Comparison of ENCODE assay signal across 8 cellular contexts in genomic region chr11:16001899-16002426, GRCh38.
DNase-seq lines count a peak whose midpoint lies in the region; ATAC-seq, FAIRE-seq and TF ChIP-seq lines count a peak whose summit lies in the region.

No MANE protein-coding gene starts in this region.

- 69% methylated on average over 4 of the region's 4 CpGs for WGBS in K562 (ENCODE audit: insufficient coverage, low coverage, missing lambda C conversion rate)

- H3K27ac ChIP-seq in K562 (ENCODE audit: extremely low read depth, low read depth, low read length) = no peak overlapping the region
- no peak overlapping the region for H3K27ac ChIP-seq in substantia nigra (ENCODE audit: low read depth, low read length, poor library complexity, severe bottlenecking)
- no peak overlapping the region for H3K27ac ChIP-seq in ascending aorta

- H3K79me2 ChIP-seq in K562 (ENCODE audit: control insufficient read depth, insufficient read depth, low read length) = no peaks in the 10 kb centered on the region

- peak overlapping the region; percentile 35 for H2AFZ ChIP-seq in K562 (ENCODE audit: low read depth, low read length)

- no peaks in the 10 kb centered on the region for H3K27me3 ChIP-seq in K562 (ENCODE audit: control insufficient read depth in 2 of 2, insufficient read depth in 2 of 2, low read length in 2 of 2)
- no peaks in the 10 kb centered on the region for H3K27me3 ChIP-seq in H7 (ENCODE audit: control insufficient read depth, insufficient read depth, low read length)
- H3K27me3 ChIP-seq in ascending aorta = no peaks in the 10 kb centered on the region

- TF ChIP-seq CTCF in K562 (IDR thresholded peaks at IDR 0.05 in 2 of 3, conservative IDR thresholded peaks at IDR 0.05 in 1 of 3; ENCODE audit: insufficient read depth in 2 of 3, low read depth in 1 of 3, low read length in 3 of 3) (no peak), ascending aorta (IDR thresholded peaks at IDR 0.05) (no peak)

- ATAC-seq in GM19463 (IDR thresholded peaks at IDR 0.05; ENCODE audit: unreplicated experiment) = peak; percentile 63
- peak; percentile 33; the same call in 1 of the 3 replicates for ATAC-seq in K562
- no peak for ATAC-seq in GM21619 (IDR thresholded peaks at IDR 0.05; ENCODE audit: unreplicated experiment)

- H3K4me1 ChIP-seq in K562 (replicated peaks in 1 of 2; ENCODE audit: control insufficient read depth in 2 of 2, insufficient read depth in 2 of 2, low read length in 2 of 2) (peaks cover 0 to 12% of the 10 kb centered on the region in 2 experiments; a peak in 3 of 5 replicates), ascending aorta (no peaks in the 10 kb centered on the region)

- H3K9ac ChIP-seq in K562 (ENCODE audit: insufficient read depth in 1 of 2, low read depth in 2 of 2, low read length in 2 of 2) = no peak overlapping the region

- DNase-seq in NCI-H2081 treated with DMSO at 0.1 percent for 48 hours (lab: John Stamatoyannopoulos, UW) (peak; percentile 12), K562 (ENCODE audit: extremely low read depth in 1 of 4, low spot score in 3 of 4) (no peak), myocyte (ENCODE audit: low read depth) (peak; percentile 16), H7 (no peak), substantia nigra (lab: John Stamatoyannopoulos, UW) (no peak), ascending aorta (ENCODE audit: low spot score in 2 of 2) (no peak)

- no peak overlapping the region for H3K4me3 ChIP-seq in K562
- H3K4me3 ChIP-seq in H7 (ENCODE audit: insufficient read depth, low read depth, low read length) = no peak overlapping the region
- no peak overlapping the region for H3K4me3 ChIP-seq in ascending aorta

- TF ChIP-seq EP300 in K562 (IDR thresholded peaks at IDR 0.05; ENCODE audit: low read length) = no peak

- no peak for TF ChIP-seq RAD21 in K562 (CRISPR knock-in tag; conservative IDR thresholded peaks at IDR 0.05 in 1 of 2, IDR thresholded peaks at IDR 0.05 in 1 of 2)

- H4K20me1 ChIP-seq in K562 (replicated peaks; ENCODE audit: control insufficient read depth, insufficient read depth, low read length) = no peaks in the 10 kb centered on the region

- CTCF ChIA-PET in K562 (lab: Yijun Ruan, JAX; ENCODE audit: low intra/inter-chr PET ratio) = no interaction called here

- no peak overlapping the region for H3K4me2 ChIP-seq in K562 (ENCODE audit: insufficient read depth, low read length)

- H3K9me3 ChIP-seq in K562 (replicated peaks; ENCODE audit: control insufficient read depth, insufficient read depth, low read depth, low read length) (no peaks in the 10 kb centered on the region), ascending aorta (no peaks in the 10 kb centered on the region)

- in situ Hi-C loops in K562 (cut with MboI) = no loop called here

- no peak for FAIRE-seq in K562 (lab: Jason Lieb, UNC)

- intact Hi-C loops in K562 (cut with micrococcal nuclease) = no loop called here
- intact Hi-C loops in ascending aorta (cut with DNase I) = no loop called here

- H3K36me3 ChIP-seq in K562 (ENCODE audit: control insufficient read depth, insufficient read depth, low read length) = no peaks in the 10 kb centered on the region
- no peaks in the 10 kb centered on the region for H3K36me3 ChIP-seq in H7 (replicated peaks; ENCODE audit: control insufficient read depth, insufficient read depth, low read length)
- no peaks in the 10 kb centered on the region for H3K36me3 ChIP-seq in ascending aorta

- TF ChIP-seq POLR2A in K562 (conservative IDR thresholded peaks at IDR 0.05) = no peak

- BruUV-seq in K562 (replicated peaks; lab: Mats Ljungman, UMichigan) = no TSS peak

- H3K9me1 ChIP-seq in K562 (ENCODE audit: control insufficient read depth, insufficient read depth, low read length) = no peaks in the 10 kb centered on the region

- POLR2A ChIA-PET in K562 (lab: Yijun Ruan, JAX) = interaction anchor here (1.1 kb wide), 1 partner anchor 10 kb away, joined by 3 read pairs; no protein-coding TSS in a partner anchor

TF ChIP-seq in K562, 482 proteins besides CTCF, POLR2A, EP300 and RAD21 (continues in another document):
- TF ChIP-seq, protein P1, sequence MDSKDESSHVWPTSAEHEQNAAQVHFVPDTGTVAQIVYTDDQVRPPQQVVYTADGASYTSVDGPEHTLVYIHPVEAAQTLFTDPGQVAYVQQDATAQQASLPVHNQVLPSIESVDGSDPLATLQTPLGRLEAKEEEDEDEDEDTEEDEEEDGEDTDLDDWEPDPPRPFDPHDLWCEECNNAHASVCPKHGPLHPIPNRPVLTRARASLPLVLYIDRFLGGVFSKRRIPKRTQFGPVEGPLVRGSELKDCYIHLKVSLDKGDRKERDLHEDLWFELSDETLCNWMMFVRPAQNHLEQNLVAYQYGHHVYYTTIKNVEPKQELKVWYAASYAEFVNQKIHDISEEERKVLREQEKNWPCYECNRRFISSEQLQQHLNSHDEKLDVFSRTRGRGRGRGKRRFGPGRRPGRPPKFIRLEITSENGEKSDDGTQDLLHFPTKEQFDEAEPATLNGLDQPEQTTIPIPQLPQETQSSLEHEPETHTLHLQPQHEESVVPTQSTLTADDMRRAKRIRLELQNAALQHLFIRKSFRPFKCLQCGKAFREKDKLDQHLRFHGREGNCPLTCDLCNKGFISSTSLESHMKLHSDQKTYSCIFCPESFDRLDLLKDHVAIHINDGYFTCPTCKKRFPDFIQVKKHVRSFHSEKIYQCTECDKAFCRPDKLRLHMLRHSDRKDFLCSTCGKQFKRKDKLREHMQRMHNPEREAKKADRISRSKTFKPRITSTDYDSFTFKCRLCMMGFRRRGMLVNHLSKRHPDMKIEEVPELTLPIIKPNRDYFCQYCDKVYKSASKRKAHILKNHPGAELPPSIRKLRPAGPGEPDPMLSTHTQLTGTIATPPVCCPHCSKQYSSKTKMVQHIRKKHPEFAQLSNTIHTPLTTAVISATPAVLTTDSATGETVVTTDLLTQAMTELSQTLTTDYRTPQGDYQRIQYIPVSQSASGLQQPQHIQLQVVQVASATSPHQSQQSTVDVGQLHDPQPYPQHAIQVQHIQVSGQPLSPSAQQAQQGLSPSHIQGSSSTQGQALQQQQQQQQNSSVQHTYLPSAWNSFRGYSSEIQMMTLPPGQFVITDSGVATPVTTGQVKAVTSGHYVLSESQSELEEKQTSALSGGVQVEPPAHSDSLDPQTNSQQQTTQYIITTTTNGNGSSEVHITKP (IDR thresholded peaks at IDR 0.05; ENCODE audit: partially characterized antibody) = no peak
- TF ChIP-seq, protein P2, sequence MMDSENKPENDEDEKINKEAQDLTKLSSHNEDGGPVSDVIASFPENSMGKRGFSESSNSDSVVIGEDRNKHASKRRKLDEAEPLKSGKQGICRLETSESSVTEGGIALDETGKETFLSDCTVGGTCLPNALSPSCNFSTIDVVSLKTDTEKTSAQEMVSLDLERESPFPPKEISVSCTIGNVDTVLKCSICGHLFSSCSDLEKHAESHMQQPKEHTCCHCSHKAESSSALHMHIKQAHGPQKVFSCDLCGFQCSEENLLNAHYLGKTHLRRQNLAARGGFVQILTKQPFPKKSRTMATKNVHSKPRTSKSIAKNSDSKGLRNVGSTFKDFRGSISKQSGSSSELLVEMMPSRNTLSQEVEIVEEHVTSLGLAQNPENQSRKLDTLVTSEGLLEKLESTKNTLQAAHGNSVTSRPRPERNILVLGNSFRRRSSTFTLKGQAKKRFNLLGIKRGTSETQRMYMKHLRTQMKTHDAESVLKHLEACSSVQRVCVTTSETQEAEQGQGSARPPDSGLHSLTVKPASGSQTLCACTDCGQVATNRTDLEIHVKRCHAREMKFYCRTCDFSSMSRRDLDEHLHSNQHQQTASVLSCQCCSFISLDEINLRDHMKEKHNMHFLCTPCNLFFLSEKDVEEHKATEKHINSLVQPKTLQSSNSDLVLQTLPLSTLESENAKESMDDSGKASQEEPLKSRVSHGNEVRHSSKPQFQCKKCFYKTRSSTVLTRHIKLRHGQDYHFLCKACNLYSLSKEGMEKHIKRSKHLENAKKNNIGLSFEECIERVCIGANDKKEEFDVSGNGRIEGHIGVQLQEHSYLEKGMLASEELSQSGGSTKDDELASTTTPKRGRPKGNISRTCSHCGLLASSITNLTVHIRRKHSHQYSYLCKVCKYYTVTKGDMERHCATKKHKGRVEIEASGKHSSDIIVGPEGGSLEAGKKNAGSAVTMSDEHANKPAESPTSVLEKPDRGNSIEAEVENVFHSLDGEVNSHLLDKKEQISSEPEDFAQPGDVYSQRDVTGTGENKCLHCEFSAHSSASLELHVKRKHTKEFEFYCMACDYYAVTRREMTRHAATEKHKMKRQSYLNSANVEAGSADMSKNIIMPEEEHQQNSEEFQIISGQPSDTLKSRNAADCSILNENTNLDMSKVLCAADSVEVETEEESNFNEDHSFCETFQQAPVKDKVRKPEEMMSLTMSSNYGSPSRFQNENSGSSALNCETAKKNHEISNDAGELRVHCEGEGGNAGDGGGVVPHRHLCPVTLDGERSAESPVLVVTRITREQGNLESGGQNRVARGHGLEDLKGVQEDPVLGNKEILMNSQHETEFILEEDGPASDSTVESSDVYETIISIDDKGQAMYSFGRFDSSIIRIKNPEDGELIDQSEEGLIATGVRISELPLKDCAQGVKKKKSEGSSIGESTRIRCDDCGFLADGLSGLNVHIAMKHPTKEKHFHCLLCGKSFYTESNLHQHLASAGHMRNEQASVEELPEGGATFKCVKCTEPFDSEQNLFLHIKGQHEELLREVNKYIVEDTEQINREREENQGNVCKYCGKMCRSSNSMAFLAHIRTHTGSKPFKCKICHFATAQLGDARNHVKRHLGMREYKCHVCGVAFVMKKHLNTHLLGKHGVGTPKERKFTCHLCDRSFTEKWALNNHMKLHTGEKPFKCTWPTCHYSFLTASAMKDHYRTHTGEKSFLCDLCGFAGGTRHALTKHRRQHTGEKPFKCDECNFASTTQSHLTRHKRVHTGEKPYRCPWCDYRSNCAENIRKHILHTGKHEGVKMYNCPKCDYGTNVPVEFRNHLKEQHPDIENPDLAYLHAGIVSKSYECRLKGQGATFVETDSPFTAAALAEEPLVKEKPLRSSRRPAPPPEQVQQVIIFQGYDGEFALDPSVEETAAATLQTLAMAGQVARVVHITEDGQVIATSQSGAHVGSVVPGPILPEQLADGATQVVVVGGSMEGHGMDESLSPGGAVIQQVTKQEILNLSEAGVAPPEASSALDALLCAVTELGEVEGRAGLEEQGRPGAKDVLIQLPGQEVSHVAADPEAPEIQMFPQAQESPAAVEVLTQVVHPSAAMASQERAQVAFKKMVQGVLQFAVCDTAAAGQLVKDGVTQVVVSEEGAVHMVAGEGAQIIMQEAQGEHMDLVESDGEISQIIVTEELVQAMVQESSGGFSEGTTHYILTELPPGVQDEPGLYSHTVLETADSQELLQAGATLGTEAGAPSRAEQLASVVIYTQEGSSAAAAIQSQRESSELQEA (IDR thresholded peaks at IDR 0.05; ENCODE audit: low read depth) = no peak
- no peak for TF ChIP-seq FOXK2 (conservative IDR thresholded peaks at IDR 0.05 in 1 of 2, IDR thresholded peaks at IDR 0.05 in 1 of 2; ENCODE audit: low read depth in 2 of 2)

Comparison
In these comparisons a context has a peak if more than half of its experiments do, and no peak if none do; other contexts are left out.
1. DNase-seq: peak in NCI-H2081 treated with DMSO at 0.1 percent for 48 hours (single experiment) and myocyte (single experiment); none in K562 (0 of 4), H7 (single experiment), substantia nigra (0 of 49) and ascending aorta (0 of 2).